27 cellular contexts compared by ENCODE assay signal in genomic region chr12:7143564-7143963, GRCh38. TPM values are rescaled to one million over a fixed set of nuclear protein-coding genes. Genes with fewer than 3 reads are reported as not detected.
A peak's percentile ranks its signal among the peaks of the same experiment; 100 is the strongest.
DNase-seq lines count a peak whose midpoint lies in the region; ATAC-seq, FAIRE-seq and TF ChIP-seq lines count a peak whose summit lies in the region.
"Had no signal": no experiment of that assay in that cellular context is flagged by ENCODE, and none has a peak within 500 bp of the region (broad histone marks: within the 10 kb centered on the region; RNA-seq: fewer than 3 reads in every experiment).

No MANE protein-coding gene starts in this region.

- TF ChIP-seq POLR2A in right lobe of liver (IDR thresholded peaks at IDR 0.05) (no peak), HepG2 (IDR thresholded peaks at IDR 0.05; ENCODE audit: insufficient read depth in 1 of 2, low read depth in 2 of 2, low read length in 2 of 2) (no peak), stomach (IDR thresholded peaks at IDR 0.05) (no peak)

- intact Hi-C loops in right lobe of liver (cut with DNase I) (no loop called here), HepG2 (cut with micrococcal nuclease; ENCODE audit: unreplicated experiment) (no loop called here), stomach (cut with DNase I; ENCODE audit: low total_unique reads) (no loop called here)

- POLR2A ChIA-PET in HepG2 (lab: Yijun Ruan, JAX), result interaction anchor here (1.5 kb wide), 1 partner anchor 13 kb away, joined by 5 read pairs; the partner anchor contains the start of gene CLSTN3

- H3K4me3 ChIP-seq in right lobe of liver, result no peak overlapping the region
- H3K4me3 ChIP-seq in HepG2 (replicated peaks in 1 of 3; ENCODE audit: insufficient read depth in 1 of 3, low read depth in 2 of 3, low read length in 3 of 3), result no peak overlapping the region
- H3K4me3 ChIP-seq in parathyroid adenoma (ENCODE audit: low read depth, low read length), result no peak overlapping the region
- no peak overlapping the region for H3K4me3 ChIP-seq in stomach
- H3K4me3 ChIP-seq: A549; BLaER1 treated with 17β-estradiol and CSF1 and Interleukin-3, amounts not matched to agents 10 nM and 100 nM; GM12878; GM23248 had no signal

- no peaks in the 10 kb centered on the region for H4K20me1 ChIP-seq in HepG2 (ENCODE audit: insufficient read depth, low read length)
- H4K20me1 ChIP-seq: BLaER1 treated with 17β-estradiol and CSF1 and Interleukin-3, amounts not matched to agents 10 nM and 100 nM had no signal

- ATAC-seq in right lobe of liver, result peak in 2 of 4 donors; percentile 1 to 4
- ATAC-seq in HepG2, result no peak
- peak; percentile 8 for ATAC-seq in left lobe of liver

- TF ChIP-seq EP300 in HepG2 (IDR thresholded peaks at IDR 0.05; ENCODE audit: low read depth in 2 of 2, low read length in 2 of 2) (no peak), HepG2 (CRISPR knock-in tag; IDR thresholded peaks at IDR 0.05; ENCODE audit: borderline replicate concordance) (no peak), stomach (IDR thresholded peaks at IDR 0.05) (no peak)

- CTCF ChIA-PET in HepG2 (lab: Yijun Ruan, JAX; ENCODE audit: low intra/inter-chr PET ratio, low total read pairs), result interaction anchor here (1.2 to 2.7 kb wide), 3 partner anchors 19 to 45 kb away, joined by 4 to 16 read pairs (median 4); no protein-coding TSS in a partner anchor

- H3K4me1 ChIP-seq in right lobe of liver (peaks cover 0 to 39% (median 2%) of the 10 kb centered on the region in 4 donors), HepG2 (ENCODE audit: insufficient read depth, low read length) (no peaks in the 10 kb centered on the region; the same call in 1 of the 2 replicates), parathyroid adenoma (peaks cover 26% of the 10 kb centered on the region), stomach (no peaks in the 10 kb centered on the region)
- H3K4me1 ChIP-seq: A549 had no signal

- FAIRE-seq in HepG2 (lab: Jason Lieb, UNC), result no peak
- FAIRE-seq: A549, D721Med, GM12878, GM19239, H1 had no signal

- TF ChIP-seq CTCF in right lobe of liver (IDR thresholded peaks at IDR 0.05) (no peak), HepG2 (CRISPR knock-in tag; IDR thresholded peaks at IDR 0.05) (no peak), parathyroid adenoma (IDR thresholded peaks at IDR 0.05) (no peak), stomach (IDR thresholded peaks at IDR 0.05) (no peak)

- H3K36me3 ChIP-seq in right lobe of liver (peaks cover 0 to 21% (median 7%) of the 10 kb centered on the region in 4 donors), HepG2 (replicated peaks in 1 of 2; ENCODE audit: control insufficient read depth in 1 of 2, insufficient read depth in 2 of 2, low read length in 2 of 2) (peaks cover 12 to 59% of the 10 kb centered on the region in 2 experiments), parathyroid adenoma (ENCODE audit: control insufficient read depth, insufficient read depth, low read length) (no peaks in the 10 kb centered on the region), stomach (peaks cover 0 to 78% (median 55%) of the 10 kb centered on the region in 4 donors)
- H3K36me3 ChIP-seq: BE2C had no signal

- WGBS in right lobe of liver (ENCODE audit: insufficient coverage, low coverage, low lambda C conversion rate, missing lambda C conversion rate), result 75% methylated on average over 1 of the region's 7 CpGs
- 97% methylated on average over 7 of the region's 7 CpGs for WGBS in HepG2 (ENCODE audit: low lambda C conversion rate)
- WGBS in stomach, 5 donors, result 88 to 96% (median 94%) methylated on average over 6 to 7 of the region's 7 CpGs

- H2AFZ ChIP-seq in HepG2 (ENCODE audit: low read length) (no peak overlapping the region), parathyroid adenoma (no peak overlapping the region)
- H2AFZ ChIP-seq: GM23248 had no signal

- H3K4me2 ChIP-seq in HepG2 (ENCODE audit: low read depth, low read length), result no peak overlapping the region
- no peak overlapping the region for H3K4me2 ChIP-seq in parathyroid adenoma (ENCODE audit: low read length)
- H3K4me2 ChIP-seq: A549; BLaER1 treated with 17β-estradiol and CSF1 and Interleukin-3, amounts not matched to agents 10 nM and 100 nM had no signal

- H3K79me2 ChIP-seq in HepG2 (ENCODE audit: insufficient read depth, low read length) (no peaks in the 10 kb centered on the region), parathyroid adenoma (peaks cover 4% of the 10 kb centered on the region)

- no TSS peak for BruUV-seq in HepG2 (replicated peaks; lab: Mats Ljungman, UMichigan)

- no peak overlapping the region for H3K9ac ChIP-seq in HepG2 (ENCODE audit: insufficient read depth, low read depth, low read length)
- no peak overlapping the region for H3K9ac ChIP-seq in parathyroid adenoma
- H3K9ac ChIP-seq: BLaER1 treated with 17β-estradiol and CSF1 and Interleukin-3, amounts not matched to agents 10 nM and 100 nM; GM23248 had no signal

- no peak for TF ChIP-seq RAD21 in HepG2 (CRISPR knock-in tag; IDR thresholded peaks at IDR 0.05)

- in situ Hi-C loops in HepG2 (cut with HindIII; ENCODE audit: extremely low pct_ligation_motif_present, low pct_unique_long_range_greater_than_20kb), result no loop called here

- H3K9me3 ChIP-seq in right lobe of liver (no peaks in the 10 kb centered on the region), HepG2 (ENCODE audit: low read length) (no peaks in the 10 kb centered on the region), parathyroid adenoma (ENCODE audit: control insufficient read depth, low read length) (no peaks in the 10 kb centered on the region), stomach (no peaks in the 10 kb centered on the region)
- H3K9me3 ChIP-seq: A549; BE2C; BLaER1 treated with 17β-estradiol and CSF1 and Interleukin-3, amounts not matched to agents 10 nM and 100 nM had no signal

- H3K27me3 ChIP-seq in right lobe of liver (no peaks in the 10 kb centered on the region), HepG2 (ENCODE audit: control insufficient read depth in 1 of 2, insufficient read depth in 2 of 2, low read length in 2 of 2) (no peaks in the 10 kb centered on the region), parathyroid adenoma (ENCODE audit: control insufficient read depth, insufficient read depth, low read length) (no peaks in the 10 kb centered on the region), stomach (no peaks in the 10 kb centered on the region)
- H3K27me3 ChIP-seq: BE2C; BLaER1 treated with 17β-estradiol and CSF1 and Interleukin-3, amounts not matched to agents 10 nM and 100 nM had no signal

- DNase-seq in right lobe of liver (peak in 2 of 3 donors; percentile 10 to 49), HepG2 (ENCODE audit: low spot score) (no peak), left lobe of liver (ENCODE audit: low spot score) (no peak), activated T-cell treated with anti-CD3 and anti-CD28 coated beads for 4 hours (no peak), dedifferentiated amniotic fluid mesenchymal stem cell (ENCODE audit: extremely low spot score) (no peak), stomach (no peak)
- DNase-seq: 8988T; ACHN; AML-193; BE2C; CD4-positive, alpha-beta T cell; CD8-positive, alpha-beta memory T cell; DMS 273 treated with DMSO at 0.1 percent for 48 hours; DMS79; EL; GDM1; GM23248; H7; HCEC 1CT had no signal

- H3K27ac ChIP-seq in right lobe of liver (peak overlapping the region in 1 of 3 donors; percentile 47), HepG2 (ENCODE audit: extremely low read length, insufficient read depth, low read length) (no peak overlapping the region), parathyroid adenoma (peak overlapping the region; percentile 84), stomach (no peak overlapping the region)
- H3K27ac ChIP-seq: A549; BLaER1 treated with 17β-estradiol and CSF1 and Interleukin-3, amounts not matched to agents 10 nM and 100 nM; GM23248 had no signal

RNA-seq across cellular contexts. Expression of gene CLSTN3, which starts 13.4 kb away (rescaled TPM):
- total RNA-seq in right lobe of liver (10 to 100 TPM; 38.9 to 55.2 (median 43.1) TPM), HepG2 (2016; rRNA removed; fragmentation: Illumina TruSeq; extraction: Trizol) (10.8 and 26.2 TPM in 2 replicates), left lobe of liver (48.4 TPM), stomach (100 to 1,000 TPM in 2 of 5 donors, 10 to 100 TPM in 2, 1 to 10 TPM in 1; 8.5 to 149 (median 83.2) TPM)
- total RNA-seq in HepG2 (2016; cell fraction: cytosol; rRNA removed; fragmentation: Illumina TruSeq; extraction: Trizol; ENCODE audit: low read depth), result 2.9 and 3.7 TPM in 2 replicates
- total RNA-seq in HepG2 (2016; cell fraction: insoluble cytoplasmic fraction; rRNA removed; fragmentation: Illumina TruSeq; extraction: Trizol), result 10.0 and 27.0 TPM in 2 replicates
- total RNA-seq in HepG2 (2016; cell fraction: membrane; rRNA removed; fragmentation: Illumina TruSeq; extraction: Trizol), result 5.3 TPM in 2 replicates
- total RNA-seq in HepG2 (2016; cell fraction: nucleus; rRNA removed; fragmentation: Illumina TruSeq; extraction: Trizol), result 35.4 and 43.8 TPM in 2 replicates
- polyA plus RNA-seq in HepG2 (2011; rRNA removed) (94.1 and 118 TPM in 2 replicates), stomach (1 to 10 TPM; 2.4 to 7.8 (median 4.0) TPM)
- polyA plus RNA-seq in HepG2 (2011; cell fraction: cytosol; rRNA removed), result 79.5 and 81.3 TPM in 2 replicates
- 155 and 157 TPM in 2 replicates for polyA plus RNA-seq in HepG2 (2011; cell fraction: nucleus; rRNA removed)
- polyA plus RNA-seq in HepG2 (2012), result 61.8 and 69.9 TPM in 2 replicates
- polyA plus RNA-seq in HepG2 (2016; cell fraction: cytosol; fragmentation: Illumina TruSeq; extraction: Trizol; ENCODE audit: low read depth), result 1.3 and 2.0 TPM in 2 replicates
- 9.0 and 11.0 TPM in 2 replicates for polyA plus RNA-seq in HepG2 (2016; cell fraction: insoluble cytoplasmic fraction; fragmentation: Illumina TruSeq; extraction: Trizol; ENCODE audit: low read depth)
- 3.0 and 3.4 TPM in 2 replicates for polyA plus RNA-seq in HepG2 (2016; cell fraction: membrane; fragmentation: Illumina TruSeq; extraction: Trizol; ENCODE audit: low read depth)
- 67.7 and 79.8 TPM in 2 replicates for polyA plus RNA-seq in HepG2 (2016; cell fraction: nucleus; fragmentation: Illumina TruSeq; extraction: Trizol; ENCODE audit: insufficient read depth, low read depth)
- 46.9 and 191 TPM in 2 replicates for polyA minus RNA-seq in HepG2 (2011; rRNA and poly(A)+ RNA removed; ENCODE audit: low replicate concordance)
- polyA minus RNA-seq in HepG2 (2011; cell fraction: cytosol; rRNA and poly(A)+ RNA removed), result 49.9 and 80.8 TPM in 2 replicates
- polyA minus RNA-seq in HepG2 (2011; cell fraction: nucleus; rRNA and poly(A)+ RNA removed), result 47.9 and 63.4 TPM in 2 replicates
- polyA plus RNA-seq: CD14-positive monocyte had no signal

RNA-seq across cellular contexts. Expression of gene RBP5, which starts 14.9 kb away (rescaled TPM):
- total RNA-seq in right lobe of liver (100 to 1,000 TPM in 3 of 6 experiments, 10 to 100 TPM in 3; 44.1 to 239 (median 98.2) TPM), HepG2 (2016; rRNA removed; fragmentation: Illumina TruSeq; extraction: Trizol) (19.8 and 21.4 TPM in 2 replicates), left lobe of liver (154 TPM), stomach (not detected)
- 9.8 and 10.8 TPM in 2 replicates for total RNA-seq in HepG2 (2016; cell fraction: cytosol; rRNA removed; fragmentation: Illumina TruSeq; extraction: Trizol; ENCODE audit: low read depth)
- total RNA-seq in HepG2 (2016; cell fraction: insoluble cytoplasmic fraction; rRNA removed; fragmentation: Illumina TruSeq; extraction: Trizol), result 19.4 and 22.0 TPM in 2 replicates
- total RNA-seq in HepG2 (2016; cell fraction: membrane; rRNA removed; fragmentation: Illumina TruSeq; extraction: Trizol), result 10.5 and 10.7 TPM in 2 replicates
- 10.1 and 12.6 TPM in 2 replicates for total RNA-seq in HepG2 (2016; cell fraction: nucleus; rRNA removed; fragmentation: Illumina TruSeq; extraction: Trizol)
- polyA plus RNA-seq in HepG2 (2011; rRNA removed) (13.8 and 17.5 TPM in 2 replicates), stomach (1 to 10 TPM; 3.3 to 5.3 (median 5.0) TPM)
- polyA plus RNA-seq in HepG2 (2011; cell fraction: cytosol; rRNA removed), result 11.8 and 12.1 TPM in 2 replicates
- polyA plus RNA-seq in HepG2 (2011; cell fraction: nucleus; rRNA removed), result 32.8 and 44.7 TPM in 2 replicates
- 13.0 and 19.0 TPM in 2 replicates for polyA plus RNA-seq in HepG2 (2012)
- 11.0 and 15.5 TPM in 2 replicates for polyA plus RNA-seq in HepG2 (2016; cell fraction: cytosol; fragmentation: Illumina TruSeq; extraction: Trizol; ENCODE audit: low read depth)
- polyA plus RNA-seq in HepG2 (2016; cell fraction: insoluble cytoplasmic fraction; fragmentation: Illumina TruSeq; extraction: Trizol; ENCODE audit: low read depth), result 28.5 and 29.8 TPM in 2 replicates
- 9.1 and 12.4 TPM in 2 replicates for polyA plus RNA-seq in HepG2 (2016; cell fraction: membrane; fragmentation: Illumina TruSeq; extraction: Trizol; ENCODE audit: low read depth)
- 23.8 and 24.2 TPM in 2 replicates for polyA plus RNA-seq in HepG2 (2016; cell fraction: nucleus; fragmentation: Illumina TruSeq; extraction: Trizol; ENCODE audit: insufficient read depth, low read depth)
- 17.1 TPM in 1 of 2 replicates, not detected in the other for polyA minus RNA-seq in HepG2 (2011; rRNA and poly(A)+ RNA removed; ENCODE audit: low replicate concordance)
- polyA minus RNA-seq in HepG2 (2011; cell fraction: cytosol; rRNA and poly(A)+ RNA removed), result 5.3 and 5.5 TPM in 2 replicates
- polyA minus RNA-seq in HepG2 (2011; cell fraction: nucleus; rRNA and poly(A)+ RNA removed), result 12.1 and 20.4 TPM in 2 replicates
- total RNA-seq: CD4-positive, alpha-beta T cell; GM23248 had no signal
- polyA plus RNA-seq: CD14-positive monocyte; CD8-positive, alpha-beta memory T cell had no signal

RNA-seq across cellular contexts. Expression of gene C1RL, which starts 34.5 kb away (rescaled TPM):
- 100 to 1,000 TPM; 202 to 236 (median 216) TPM for total RNA-seq in right lobe of liver
- total RNA-seq in HepG2 (2016; rRNA removed; fragmentation: Illumina TruSeq; extraction: Trizol), result 14.2 and 28.9 TPM in 2 replicates
- 4.9 and 5.6 TPM in 2 replicates for total RNA-seq in HepG2 (2016; cell fraction: cytosol; rRNA removed; fragmentation: Illumina TruSeq; extraction: Trizol; ENCODE audit: low read depth)
- 14.6 and 24.7 TPM in 2 replicates for total RNA-seq in HepG2 (2016; cell fraction: insoluble cytoplasmic fraction; rRNA removed; fragmentation: Illumina TruSeq; extraction: Trizol)
- total RNA-seq in HepG2 (2016; cell fraction: membrane; rRNA removed; fragmentation: Illumina TruSeq; extraction: Trizol), result 9.1 and 10.3 TPM in 2 replicates
- 30.9 and 42.1 TPM in 2 replicates for total RNA-seq in HepG2 (2016; cell fraction: nucleus; rRNA removed; fragmentation: Illumina TruSeq; extraction: Trizol)
- 53.1 and 73.4 TPM in 2 replicates for polyA plus RNA-seq in HepG2 (2011; rRNA removed)
- 32.8 and 36.0 TPM in 2 replicates for polyA plus RNA-seq in HepG2 (2011; cell fraction: cytosol; rRNA removed)
- polyA plus RNA-seq in HepG2 (2011; cell fraction: nucleus; rRNA removed), result 60.3 and 87.6 TPM in 2 replicates
- 22.3 and 28.7 TPM in 2 replicates for polyA plus RNA-seq in HepG2 (2012)
- polyA plus RNA-seq in HepG2 (2016; cell fraction: cytosol; fragmentation: Illumina TruSeq; extraction: Trizol; ENCODE audit: low read depth), result 3.0 and 3.5 TPM in 2 replicates
- polyA plus RNA-seq in HepG2 (2016; cell fraction: insoluble cytoplasmic fraction; fragmentation: Illumina TruSeq; extraction: Trizol; ENCODE audit: low read depth), result 14.0 and 14.1 TPM in 2 replicates
- 5.6 and 7.3 TPM in 2 replicates for polyA plus RNA-seq in HepG2 (2016; cell fraction: membrane; fragmentation: Illumina TruSeq; extraction: Trizol; ENCODE audit: low read depth)
- 51.4 and 56.2 TPM in 2 replicates for polyA plus RNA-seq in HepG2 (2016; cell fraction: nucleus; fragmentation: Illumina TruSeq; extraction: Trizol; ENCODE audit: insufficient read depth, low read depth)
- polyA minus RNA-seq in HepG2 (2011; rRNA and poly(A)+ RNA removed; ENCODE audit: low replicate concordance), result 41.3 and 114 TPM in 2 replicates
- 30.1 and 38.2 TPM in 2 replicates for polyA minus RNA-seq in HepG2 (2011; cell fraction: cytosol; rRNA and poly(A)+ RNA removed)
- 34.5 and 39.2 TPM in 2 replicates for polyA minus RNA-seq in HepG2 (2011; cell fraction: nucleus; rRNA and poly(A)+ RNA removed)
- 243 TPM for total RNA-seq in left lobe of liver
- 100 to 1,000 TPM in 2 of 5 donors, 10 to 100 TPM in 3; 40.2 to 121 (median 73.3) TPM for total RNA-seq in stomach
- polyA plus RNA-seq in stomach, result 10 to 100 TPM; 18.6 to 43.9 (median 25.1) TPM

RNA-seq across cellular contexts. Expression of gene PEX5, which starts 45.9 kb away (rescaled TPM):
- 10 to 100 TPM; 28.7 to 43.9 (median 36.2) TPM for total RNA-seq in right lobe of liver
- total RNA-seq in HepG2 (2016; rRNA removed; fragmentation: Illumina TruSeq; extraction: Trizol), result 29.0 and 35.2 TPM in 2 replicates
- total RNA-seq in HepG2 (2016; cell fraction: cytosol; rRNA removed; fragmentation: Illumina TruSeq; extraction: Trizol; ENCODE audit: low read depth), result 25.2 and 29.3 TPM in 2 replicates
- 29.8 and 33.2 TPM in 2 replicates for total RNA-seq in HepG2 (2016; cell fraction: insoluble cytoplasmic fraction; rRNA removed; fragmentation: Illumina TruSeq; extraction: Trizol)
- total RNA-seq in HepG2 (2016; cell fraction: membrane; rRNA removed; fragmentation: Illumina TruSeq; extraction: Trizol), result 26.2 and 26.3 TPM in 2 replicates
- total RNA-seq in HepG2 (2016; cell fraction: nucleus; rRNA removed; fragmentation: Illumina TruSeq; extraction: Trizol), result 19.6 and 20.8 TPM in 2 replicates
- polyA plus RNA-seq in HepG2 (2011; rRNA removed), result 16.4 and 17.4 TPM in 2 replicates
- 15.0 and 16.0 TPM in 2 replicates for polyA plus RNA-seq in HepG2 (2011; cell fraction: cytosol; rRNA removed)
- polyA plus RNA-seq in HepG2 (2011; cell fraction: nucleus; rRNA removed), result 23.2 and 24.1 TPM in 2 replicates
- 22.6 and 23.6 TPM in 2 replicates for polyA plus RNA-seq in HepG2 (2012)
- polyA plus RNA-seq in HepG2 (2016; cell fraction: cytosol; fragmentation: Illumina TruSeq; extraction: Trizol; ENCODE audit: low read depth), result 5.1 and 5.5 TPM in 2 replicates
- polyA plus RNA-seq in HepG2 (2016; cell fraction: insoluble cytoplasmic fraction; fragmentation: Illumina TruSeq; extraction: Trizol; ENCODE audit: low read depth), result 26.7 and 30.1 TPM in 2 replicates
- 12.7 and 15.4 TPM in 2 replicates for polyA plus RNA-seq in HepG2 (2016; cell fraction: membrane; fragmentation: Illumina TruSeq; extraction: Trizol; ENCODE audit: low read depth)
- 26.8 and 27.9 TPM in 2 replicates for polyA plus RNA-seq in HepG2 (2016; cell fraction: nucleus; fragmentation: Illumina TruSeq; extraction: Trizol; ENCODE audit: insufficient read depth, low read depth)
- polyA minus RNA-seq in HepG2 (2011; rRNA and poly(A)+ RNA removed; ENCODE audit: low replicate concordance), result 23.0 and 24.3 TPM in 2 replicates
- polyA minus RNA-seq in HepG2 (2011; cell fraction: cytosol; rRNA and poly(A)+ RNA removed), result 11.6 and 15.5 TPM in 2 replicates
- polyA minus RNA-seq in HepG2 (2011; cell fraction: nucleus; rRNA and poly(A)+ RNA removed), result 11.2 and 15.5 TPM in 2 replicates
- total RNA-seq in left lobe of liver, result 49.9 TPM
- 10 to 100 TPM; 21.7 to 49.0 (median 24.1) TPM for total RNA-seq in stomach
- 10 to 100 TPM; 15.7 to 23.4 (median 22.6) TPM for polyA plus RNA-seq in stomach

RNA-seq across cellular contexts. Expression of gene C1R, which starts 51.3 kb away (rescaled TPM):
- total RNA-seq in right lobe of liver (1,000 to 10,000 TPM; 1,157 to 2,557 (median 1,950) TPM), HepG2 (2016; rRNA removed; fragmentation: Illumina TruSeq; extraction: Trizol) (1.7 and 3.5 TPM in 2 replicates), left lobe of liver (1,748 TPM), stomach (100 to 1,000 TPM; 111 to 312 (median 139) TPM)
- 0.44 and 0.61 TPM in 2 replicates for total RNA-seq in HepG2 (2016; cell fraction: cytosol; rRNA removed; fragmentation: Illumina TruSeq; extraction: Trizol; ENCODE audit: low read depth)
- 2.6 and 4.1 TPM in 2 replicates for total RNA-seq in HepG2 (2016; cell fraction: insoluble cytoplasmic fraction; rRNA removed; fragmentation: Illumina TruSeq; extraction: Trizol)
- 0.93 and 1.4 TPM in 2 replicates for total RNA-seq in HepG2 (2016; cell fraction: membrane; rRNA removed; fragmentation: Illumina TruSeq; extraction: Trizol)
- 3.8 and 4.3 TPM in 2 replicates for total RNA-seq in HepG2 (2016; cell fraction: nucleus; rRNA removed; fragmentation: Illumina TruSeq; extraction: Trizol)
- polyA plus RNA-seq in HepG2 (2011; rRNA removed) (6.5 and 11.2 TPM in 2 replicates), stomach (100 to 1,000 TPM in 1 of 3 donors, 10 to 100 TPM in 2; 68.9 to 216 (median 84.2) TPM)
- polyA plus RNA-seq in HepG2 (2011; cell fraction: cytosol; rRNA removed), result 6.2 and 6.5 TPM in 2 replicates
- polyA plus RNA-seq in HepG2 (2011; cell fraction: nucleus; rRNA removed), result 6.1 and 8.4 TPM in 2 replicates
- 1.2 and 1.9 TPM in 2 replicates for polyA plus RNA-seq in HepG2 (2012)
- 0.42 and 0.57 TPM in 2 replicates for polyA plus RNA-seq in HepG2 (2016; cell fraction: cytosol; fragmentation: Illumina TruSeq; extraction: Trizol; ENCODE audit: low read depth)
- 1.6 and 2.2 TPM in 2 replicates for polyA plus RNA-seq in HepG2 (2016; cell fraction: insoluble cytoplasmic fraction; fragmentation: Illumina TruSeq; extraction: Trizol; ENCODE audit: low read depth)
- 1.2 and 1.3 TPM in 2 replicates for polyA plus RNA-seq in HepG2 (2016; cell fraction: membrane; fragmentation: Illumina TruSeq; extraction: Trizol; ENCODE audit: low read depth)
- 6.5 and 7.1 TPM in 2 replicates for polyA plus RNA-seq in HepG2 (2016; cell fraction: nucleus; fragmentation: Illumina TruSeq; extraction: Trizol; ENCODE audit: insufficient read depth, low read depth)
- polyA minus RNA-seq in HepG2 (2011; rRNA and poly(A)+ RNA removed; ENCODE audit: low replicate concordance), result 3.3 and 5.9 TPM in 2 replicates
- 0.70 and 1.3 TPM in 2 replicates for polyA minus RNA-seq in HepG2 (2011; cell fraction: cytosol; rRNA and poly(A)+ RNA removed)
- polyA minus RNA-seq in HepG2 (2011; cell fraction: nucleus; rRNA and poly(A)+ RNA removed), result 1.7 and 2.7 TPM in 2 replicates

Comparison
In these comparisons a context has a peak if more than half of its experiments do, and no peak if none do; other contexts are left out.
1. DNase-seq: peak in right lobe of liver (2 of 3); none in HepG2 (single experiment), left lobe of liver (single experiment), activated T-cell treated with anti-CD3 and anti-CD28 coated beads for 4 hours (single experiment), dedifferentiated amniotic fluid mesenchymal stem cell (single experiment) and stomach (single experiment).
2. RNA of gene RBP5, which starts 14.9 kb away (total RNA-seq): 154 TPM in left lobe of liver (single experiment), 44.1 to 239 TPM in right lobe of liver and 9.8 to 22.0 TPM in HepG2; not detected in stomach; every median in the first group is over 4 times any median in the second.